In genomic region chr1:174726167-174726879, GRCh38 we compare ENCODE assay signal across 9 cellular contexts.
DNase-seq lines count a peak whose midpoint lies in the region; ATAC-seq and TF ChIP-seq lines count a peak whose summit lies in the region.
"Had no signal": no experiment of that assay in that cellular context is flagged by ENCODE, and none has a peak within 500 bp of the region (broad histone marks: within the 10 kb centered on the region; RNA-seq: fewer than 3 reads in every experiment).

No MANE protein-coding gene starts in this region.

- H3K27ac Mint-ChIP-seq in osteocyte (ENCODE audit: unreplicated experiment) = no peak overlapping the region
- H3K27ac Mint-ChIP-seq in WTC11 = no peak overlapping the region
- H3K27ac Mint-ChIP-seq: naive thymus-derived CD4-positive, alpha-beta T cell; T-helper 1 cell treated with Interleukin-12 subunit alpha and Interleukin-12 subunit beta and Interleukin-4 antibody, amounts not matched to agents 30 μg/mL and 1 μg/mL, for 36 hours had no signal

- H3K9me3 Mint-ChIP-seq in osteocyte (ENCODE audit: unreplicated experiment) (no peaks in the 10 kb centered on the region), WTC11 (no peaks in the 10 kb centered on the region)
- H3K9me3 Mint-ChIP-seq: naive thymus-derived CD4-positive, alpha-beta T cell; T-helper 1 cell treated with Interleukin-12 subunit alpha and Interleukin-12 subunit beta and Interleukin-4 antibody, amounts not matched to agents 30 μg/mL and 1 μg/mL, for 36 hours had no signal

- CTCF ChIA-PET in WTC11 (lab: Charles Lee) = interaction anchor here (0.6 to 2.6 kb wide), 26 partner anchors 8 to 1483 kb away, joined by 3 to 32 read pairs (median 3); no protein-coding TSS in a partner anchor

- ATAC-seq in HG02840 (IDR thresholded peaks at IDR 0.05; ENCODE audit: low FRiP score, unreplicated experiment) (no peak), WTC11 (no peak)
- ATAC-seq: naive thymus-derived CD4-positive, alpha-beta T cell had no signal

- H3K36me3 Mint-ChIP-seq in osteocyte (ENCODE audit: unreplicated experiment) (no peaks in the 10 kb centered on the region), WTC11 (no peaks in the 10 kb centered on the region)

- TF ChIP-seq CTCF in GM10266 (IDR thresholded peaks at IDR 0.05; ENCODE audit: control insufficient read depth, insufficient read depth, low read depth, missing control alignments) (peak; percentile 45), osteocyte (IDR thresholded peaks at IDR 0.05) (peak; percentile 68), WTC11 (IDR thresholded peaks at IDR 0.05) (no peak)

- H3K4me3 Mint-ChIP-seq in osteocyte (ENCODE audit: unreplicated experiment) = no peak overlapping the region
- H3K4me3 Mint-ChIP-seq in WTC11 = no peak overlapping the region
- H3K4me3 Mint-ChIP-seq: naive thymus-derived CD4-positive, alpha-beta T cell; T-helper 1 cell treated with Interleukin-12 subunit alpha and Interleukin-12 subunit beta and Interleukin-4 antibody, amounts not matched to agents 30 μg/mL and 1 μg/mL, for 36 hours had no signal

- DNase-seq in GM10266 (ENCODE audit: extremely low spot score) (peak; percentile 17), NAMALWA (ENCODE audit: low spot score) (peak; percentile 76), cerebellar cortex (ENCODE audit: low spot score) (peak; percentile 54), osteocyte (ENCODE audit: extremely low spot score, unreplicated experiment) (no peak), WTC11 (ENCODE audit: low spot score) (no peak), 8988T (no peak)

- no peaks in the 10 kb centered on the region for H3K4me1 Mint-ChIP-seq in osteocyte (ENCODE audit: unreplicated experiment)
- peaks cover 6% of the 10 kb centered on the region for H3K4me1 Mint-ChIP-seq in WTC11

- H3K27me3 Mint-ChIP-seq in osteocyte (ENCODE audit: unreplicated experiment) = no peaks in the 10 kb centered on the region
- H3K27me3 Mint-ChIP-seq in WTC11 (ENCODE audit: low read depth) = no peaks in the 10 kb centered on the region
- H3K27me3 Mint-ChIP-seq: naive thymus-derived CD4-positive, alpha-beta T cell had no signal

- POLR2A ChIA-PET in WTC11 (lab: Charles Lee) = no interaction called here

TF ChIP-seq in WTC11, 78 proteins besides CTCF, POLR2A, EP300 and RAD21:
- TF ChIP-seq ETV6 (CRISPR knock-in tag; IDR thresholded peaks at IDR 0.05) (no peak), ZNF396 (CRISPR knock-in tag; IDR thresholded peaks at IDR 0.05; ENCODE audit: borderline replicate concordance) (no peak), ZNF121 (CRISPR knock-in tag; IDR thresholded peaks at IDR 0.05) (no peak), OVOL2 (CRISPR knock-in tag; IDR thresholded peaks at IDR 0.05; ENCODE audit: borderline replicate concordance) (no peak), ATF3 (CRISPR knock-in tag; conservative IDR thresholded peaks at IDR 0.05) (no peak), PRRX2 (CRISPR knock-in tag; IDR thresholded peaks at IDR 0.05) (no peak), FOXP4 (CRISPR knock-in tag; IDR thresholded peaks at IDR 0.05) (no peak), NFE2L1 (CRISPR knock-in tag; IDR thresholded peaks at IDR 0.05) (no peak), SMAD4 (CRISPR knock-in tag; IDR thresholded peaks at IDR 0.05) (no peak), FOXJ3 (CRISPR knock-in tag; IDR thresholded peaks at IDR 0.05; ENCODE audit: borderline replicate concordance) (no peak), ZNF423 (CRISPR knock-in tag; IDR thresholded peaks at IDR 0.05) (no peak), STAT6 (CRISPR knock-in tag; conservative IDR thresholded peaks at IDR 0.05; ENCODE audit: low read depth) (no peak)

Comparison
In these comparisons a context has a peak if more than half of its experiments do, and no peak if none do; other contexts are left out.
1. DNase-seq: peak in GM10266 (single experiment), NAMALWA (single experiment) and cerebellar cortex (single experiment); none in osteocyte (single experiment), WTC11 (single experiment) and 8988T (single experiment).